In the genomic region with DNA sequence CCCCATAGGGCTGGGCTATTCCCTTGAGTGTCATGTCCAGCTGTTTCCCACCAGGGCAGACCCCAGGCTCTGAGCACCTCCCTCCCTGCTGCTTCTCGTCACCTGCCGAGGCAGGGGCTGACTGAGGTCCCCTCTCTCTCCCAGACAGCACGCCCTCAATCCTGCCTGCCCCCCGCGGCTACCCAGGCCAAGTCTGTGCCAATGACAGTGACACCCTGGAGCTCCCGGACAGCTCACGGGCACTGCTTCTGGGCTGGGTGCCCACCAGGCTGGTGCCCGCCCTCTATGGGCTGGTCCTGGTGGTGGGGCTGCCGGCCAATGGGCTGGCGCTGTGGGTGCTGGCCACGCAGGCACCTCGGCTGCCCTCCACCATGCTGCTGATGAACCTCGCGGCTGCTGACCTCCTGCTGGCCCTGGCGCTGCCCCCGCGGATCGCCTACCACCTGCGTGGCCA, we compare ENCODE assay signal across 10 cellular contexts. TPM values are rescaled to one million over a fixed set of nuclear protein-coding genes. Genes with fewer than 3 reads are reported as not detected.
A peak's percentile ranks its signal among the peaks of the same experiment; 100 is the strongest.
DNase-seq lines count a peak whose midpoint lies in the region; ATAC-seq and TF ChIP-seq lines count a peak whose summit lies in the region.
"Had no signal": no experiment of that assay in that cellular context is flagged by ENCODE, and none has a peak within 500 bp of the region (broad histone marks: within the 10 kb centered on the region; RNA-seq: fewer than 3 reads in every experiment).

No MANE protein-coding gene starts in this region.

- TF ChIP-seq CTCF in HCT116 (IDR thresholded peaks at IDR 0.05 in 2 of 3, conservative IDR thresholded peaks at IDR 0.05 in 1 of 3; ENCODE audit: borderline replicate concordance in 1 of 3, insufficient read depth in 1 of 3, low read depth in 2 of 3, low read length in 2 of 3) (no peak), SK-N-SH (IDR thresholded peaks at IDR 0.05) (no peak; the same call in 1 of the 2 replicates), stomach (IDR thresholded peaks at IDR 0.05) (no peak), foreskin keratinocyte (conservative IDR thresholded peaks at IDR 0.05) (no peak)

- H2AFZ ChIP-seq in HCT116 (ENCODE audit: low read depth, low read length, poor library complexity, severe bottlenecking) (no peak overlapping the region), SK-N-SH (ENCODE audit: low read depth) (no peak overlapping the region)

- ATAC-seq in HCT116, result peak; percentile 47; the same call in 1 of the 2 replicates
- peak; percentile 69 for ATAC-seq in left ventricle myocardium superior
- no peak for ATAC-seq in foreskin keratinocyte
- ATAC-seq in HG02840 (IDR thresholded peaks at IDR 0.05; ENCODE audit: low FRiP score, unreplicated experiment), result no peak

- no TSS peak for BruUV-seq in HCT116 (replicated peaks; lab: Mats Ljungman, UMichigan)

- H3K9ac ChIP-seq in HCT116 (ENCODE audit: low read length) (no peak overlapping the region), SK-N-SH (no peak overlapping the region)

- no peaks in the 10 kb centered on the region for H4K20me1 ChIP-seq in HCT116 (ENCODE audit: insufficient read depth)
- no peaks in the 10 kb centered on the region for H4K20me1 ChIP-seq in SK-N-SH (ENCODE audit: insufficient read depth)

- H3K4me3 Mint-ChIP-seq in activated CD4-positive, alpha-beta T cell treated with anti-CD3 and anti-CD28 coated beads, Interleukin-2, amount 10 ng/mL, durations not matched to agents 24 days and 14 days, result no peak overlapping the region
- H3K4me3 Mint-ChIP-seq: H9 had no signal

- TF ChIP-seq RAD21 in HCT116 (IDR thresholded peaks at IDR 0.05; ENCODE audit: low read depth) (no peak), SK-N-SH (IDR thresholded peaks at IDR 0.05; ENCODE audit: low read length) (no peak)

- DNase-seq in HCT116 (ENCODE audit: low read depth, low spot score) (no peak), SK-N-SH (peak; percentile 90), left ventricle myocardium superior (peak; percentile 79), stomach (no peak), foreskin keratinocyte (no peak)
- DNase-seq in activated CD4-positive, alpha-beta T cell treated with anti-CD3 and anti-CD28 coated beads, Interleukin-2, amount 10 ng/mL, durations not matched to agents 24 days and 14 days, result no peak
- DNase-seq: activated T-cell treated with anti-CD3 and anti-CD28 coated beads, Interleukin-2, amount 50 U/mL, for 48 hours; DND-41; H9 had no signal

- H3K27ac Mint-ChIP-seq in activated CD4-positive, alpha-beta T cell treated with anti-CD3 and anti-CD28 coated beads, Interleukin-2, amount 10 ng/mL, durations not matched to agents 24 days and 14 days, result no peak overlapping the region
- H3K27ac Mint-ChIP-seq: H9 had no signal

- H3F3A ChIP-seq in SK-N-SH (replicated peaks; ENCODE audit: insufficient read depth), result no peaks in the 10 kb centered on the region

- no peaks in the 10 kb centered on the region for H3K79me2 ChIP-seq in HCT116 (ENCODE audit: insufficient read depth, low read length)
- H3K79me2 ChIP-seq in SK-N-SH (ENCODE audit: insufficient read depth), result no peaks in the 10 kb centered on the region

- H3K9me3 ChIP-seq in HCT116 (ENCODE audit: control insufficient read depth in 1 of 2, insufficient read depth in 1 of 2, low read depth in 1 of 2, low read length in 2 of 2) (no peaks in the 10 kb centered on the region), SK-N-SH (no peaks in the 10 kb centered on the region), stomach (no peaks in the 10 kb centered on the region)

- POLR2A ChIA-PET in HCT116 (lab: Charles Lee), result no interaction called here
- POLR2A ChIA-PET in SK-N-SH (lab: Yijun Ruan, JAX), result no interaction called here

- H3K4me1 Mint-ChIP-seq in activated CD4-positive, alpha-beta T cell treated with anti-CD3 and anti-CD28 coated beads, Interleukin-2, amount 10 ng/mL, durations not matched to agents 24 days and 14 days, result peaks cover 13% of the 10 kb centered on the region
- H3K4me1 Mint-ChIP-seq: H9 had no signal

- no peaks in the 10 kb centered on the region for H3K9me3 Mint-ChIP-seq in activated CD4-positive, alpha-beta T cell treated with anti-CD3 and anti-CD28 coated beads, Interleukin-2, amount 10 ng/mL, durations not matched to agents 24 days and 14 days
- H3K9me3 Mint-ChIP-seq: H9 had no signal

- H3K4me2 ChIP-seq in HCT116 (ENCODE audit: low read length) (no peak overlapping the region), SK-N-SH (0 out of 2 replicates have a peak overlapping the region, but pooled peaks have one; percentile 15)

- H3K36me3 ChIP-seq in HCT116 (ENCODE audit: control insufficient read depth in 1 of 2, insufficient read depth in 2 of 2, low read length in 2 of 2) (no peaks in the 10 kb centered on the region), SK-N-SH (replicated peaks in 1 of 2; ENCODE audit: control insufficient read depth in 1 of 2, insufficient read depth in 2 of 2, low read length in 1 of 2) (no peaks in the 10 kb centered on the region), stomach (no peaks in the 10 kb centered on the region)

- TF ChIP-seq EP300 in SK-N-SH (IDR thresholded peaks at IDR 0.05; ENCODE audit: borderline replicate concordance in 1 of 2, low read depth in 1 of 2, low read length in 1 of 2) (no peak), stomach (IDR thresholded peaks at IDR 0.05) (no peak)

- H3K4me3 ChIP-seq in HCT116 (replicated peaks in 1 of 2; ENCODE audit: low read depth in 1 of 2, low read length in 2 of 2), result no peak overlapping the region
- no peak overlapping the region for H3K4me3 ChIP-seq in SK-N-SH (ENCODE audit: low read depth in 2 of 2, low read length in 1 of 2)
- H3K4me3 ChIP-seq in stomach, result peak overlapping the region; percentile 17 to 29 (median 20)

- 27% methylated on average over 3 of the region's 19 CpGs for WGBS in SK-N-SH (ENCODE audit: low lambda C conversion rate)
- WGBS in stomach, 5 donors, result 20 to 70% (median 62%) methylated on average over 6 to 19 of the region's 19 CpGs

- H3K27me3 Mint-ChIP-seq in activated CD4-positive, alpha-beta T cell treated with anti-CD3 and anti-CD28 coated beads, Interleukin-2, amount 10 ng/mL, durations not matched to agents 24 days and 14 days, result peaks cover 9% of the 10 kb centered on the region

- H3K27ac ChIP-seq in HCT116 (ENCODE audit: low read depth, low read length), result no peak overlapping the region
- no peak overlapping the region for H3K27ac ChIP-seq in SK-N-SH (ENCODE audit: low read depth in 2 of 2, low read length in 1 of 2)
- peak overlapping the region; percentile 50 to 79 (median 58) for H3K27ac ChIP-seq in stomach
- H3K27ac ChIP-seq in foreskin keratinocyte, result no peak overlapping the region

- TF ChIP-seq POLR2A in HCT116 (IDR thresholded peaks at IDR 0.05; ENCODE audit: borderline replicate concordance, extremely low read depth, insufficient read depth, insufficient read length) (no peak), stomach (IDR thresholded peaks at IDR 0.05) (no peak)

- CTCF ChIA-PET in HCT116 (lab: Charles Lee) (no interaction called here), SK-N-SH (lab: Yijun Ruan, JAX) (interaction anchor here (0.9 kb wide), 1 partner anchor 49 kb away, joined by 3 read pairs; no protein-coding TSS in a partner anchor)

- no peaks in the 10 kb centered on the region for H3K36me3 Mint-ChIP-seq in activated CD4-positive, alpha-beta T cell treated with anti-CD3 and anti-CD28 coated beads, Interleukin-2, amount 10 ng/mL, durations not matched to agents 24 days and 14 days (ENCODE audit: low read depth)

- H3K4me1 ChIP-seq in HCT116 (ENCODE audit: control insufficient read depth in 1 of 2, insufficient read depth in 2 of 2, low read length in 2 of 2) (no peaks in the 10 kb centered on the region), SK-N-SH (ENCODE audit: control insufficient read depth in 1 of 2, insufficient read depth in 2 of 2, low read depth in 1 of 2, low read length in 1 of 2) (peaks cover 0 to 16% of the 10 kb centered on the region in 2 experiments; a peak in 1 of 4 replicates), stomach (peaks cover 0 to 19% (median 10%) of the 10 kb centered on the region in 4 donors), foreskin keratinocyte (no peaks in the 10 kb centered on the region)

- intact Hi-C loops in HCT116 (cut with micrococcal nuclease), result no loop called here
- intact Hi-C loops in left ventricle myocardium superior (cut with micrococcal nuclease), result no loop called here
- intact Hi-C loops in stomach (cut with DNase I; ENCODE audit: low total_unique reads), result no loop called here
- intact Hi-C loops in activated CD4-positive, alpha-beta T cell treated with anti-CD3 and anti-CD28 coated beads, Interleukin-2, amount 10 ng/mL, durations not matched to agents 24 days and 14 days (cut with micrococcal nuclease), result no loop called here

- no peaks in the 10 kb centered on the region for H3K9me2 ChIP-seq in HCT116 (ENCODE audit: insufficient read depth)
- no peaks in the 10 kb centered on the region for H3K9me2 ChIP-seq in SK-N-SH

- H3K27me3 ChIP-seq in HCT116 (ENCODE audit: insufficient read depth, low read length), result no peaks in the 10 kb centered on the region
- no peaks in the 10 kb centered on the region for H3K27me3 ChIP-seq in SK-N-SH (ENCODE audit: insufficient read depth)
- H3K27me3 ChIP-seq in stomach, result peaks cover 0 to 43% (median 5%) of the 10 kb centered on the region in 3 donors
- H3K27me3 ChIP-seq in foreskin keratinocyte, result no peaks in the 10 kb centered on the region

- RAD21 ChIA-PET in HCT116 (lab: Charles Lee; ENCODE audit: low non-redundant PET in 1 of 2, low total read pairs in 2 of 2, uncharacterized antibody in 2 of 2, unreplicated experiment in 2 of 2), result no interaction called here

TF ChIP-seq in HCT116, 20 proteins besides CTCF, POLR2A, EP300 and RAD21 (continues in another document):
- TF ChIP-seq SRF (IDR thresholded peaks at IDR 0.05; ENCODE audit: low read depth) (no peak), POLR2AphosphoS5 (IDR thresholded peaks at IDR 0.05; ENCODE audit: low read depth, low read length) (no peak), ZFX (IDR thresholded peaks at IDR 0.05) (no peak)

RNA-seq across cellular contexts. Expression of a gene that starts 0.7 kb away (rescaled TPM):
- total RNA-seq in HCT116 (2021; ENCODE audit: unreplicated experiment) (0.10 TPM), left ventricle myocardium superior (0.30 TPM), stomach (1 to 10 TPM in 3 of 5 donors, under 1 TPM in 1, not detected in 1; 0.58 to 6.8 (median 2.8) TPM), foreskin keratinocyte (not detected in 2 replicates)
- not detected in 2 replicates for polyA plus RNA-seq in HCT116 (2012)
- polyA plus RNA-seq in SK-N-SH (2012; rRNA removed) (not detected in 2 replicates), stomach (1 to 10 TPM; 1.4 to 3.0 (median 1.8) TPM), foreskin keratinocyte (not detected in 2 replicates)
- polyA plus RNA-seq in SK-N-SH (2012; cell fraction: cytosol; rRNA removed), result under 0.01 and 0.01 TPM in 2 replicates
- not detected in 2 replicates for polyA plus RNA-seq in SK-N-SH (2012; cell fraction: nucleus; rRNA removed)
- not detected in 2 replicates for total RNA-seq in activated CD4-positive, alpha-beta T cell treated with anti-CD3 and anti-CD28 coated beads, Interleukin-2, amount 10 ng/mL, durations not matched to agents 24 days and 14 days
- total RNA-seq: H9 had no signal

Comparison
In these comparisons a context has a peak if more than half of its experiments do, and no peak if none do; other contexts are left out.
1. ATAC-seq: peak in HCT116 (single experiment) and left ventricle myocardium superior (single experiment); none in foreskin keratinocyte (single experiment) and HG02840 (single experiment).
2. DNase-seq: peak in SK-N-SH (single experiment) and left ventricle myocardium superior (single experiment); none in HCT116 (single experiment), stomach (single experiment), foreskin keratinocyte (0 of 2) and activated CD4-positive, alpha-beta T cell treated with anti-CD3 and anti-CD28 coated beads, Interleukin-2, amount 10 ng/mL, durations not matched to agents 24 days and 14 days (single experiment).
3. H3K27ac ChIP-seq: peak in stomach (5 of 5); none in HCT116 (single experiment), SK-N-SH (0 of 2) and foreskin keratinocyte (single experiment).
4. H3K4me3 ChIP-seq: peak in stomach (4 of 4); none in HCT116 (0 of 2) and SK-N-SH (0 of 2).